ENCODE assay signal across 10 cellular contexts in the genomic region with DNA sequence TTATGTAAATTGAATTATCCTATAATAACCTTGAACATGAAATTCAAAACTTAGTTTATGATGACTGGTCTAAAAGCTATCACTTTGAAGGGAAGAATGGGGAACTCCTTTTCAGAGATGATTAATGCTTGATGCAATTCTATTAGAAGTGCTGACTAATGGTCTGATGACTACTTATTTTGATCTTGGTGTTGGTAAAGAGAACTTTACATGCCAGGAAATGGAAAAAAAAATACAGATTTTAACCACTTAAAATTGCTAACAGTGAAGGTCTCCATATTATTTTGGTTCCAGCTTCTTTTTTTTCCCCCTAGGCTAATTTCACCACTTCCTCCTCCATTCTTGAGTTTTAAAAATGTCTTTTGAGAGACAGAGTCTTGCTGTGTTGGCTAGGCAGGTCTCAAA. TPM values are rescaled to one million over a fixed set of nuclear protein-coding genes. Genes with fewer than 3 reads are reported as not detected.
DNase-seq lines count a peak whose midpoint lies in the region; ATAC-seq and TF ChIP-seq lines count a peak whose summit lies in the region.
"Had no signal": no experiment of that assay in that cellular context is flagged by ENCODE, and none has a peak within 500 bp of the region (broad histone marks: within the 10 kb centered on the region; RNA-seq: fewer than 3 reads in every experiment).

No MANE protein-coding gene starts in this region.

- in situ Hi-C loops in ACHN (cut with HindIII; ENCODE audit: low pct_ligation_motif_present, low pct_unique_long_range_greater_than_20kb, low sequenced_read_pairs) = no loop called here

- H3K27me3 Mint-ChIP-seq in activated CD8-positive, alpha-beta T cell treated with anti-CD3 and anti-CD28 coated beads, Interleukin-2, amount 10 ng/mL, durations not matched to agents 7 days and 5 days (ENCODE audit: low read depth) = no peaks in the 10 kb centered on the region
- H3K27me3 Mint-ChIP-seq in immature natural killer cell (ENCODE audit: low read depth in 3 of 3) = peaks cover 0 to 6% (median 2%) of the 10 kb centered on the region in 3 donors

- TF ChIP-seq CTCF in coronary artery (IDR thresholded peaks at IDR 0.05) = no peak
- no peak for TF ChIP-seq CTCF in vagina (IDR thresholded peaks at IDR 0.05)

- H3K9me3 Mint-ChIP-seq in activated CD8-positive, alpha-beta T cell treated with anti-CD3 and anti-CD28 coated beads, Interleukin-2, amount 10 ng/mL, durations not matched to agents 7 days and 5 days (ENCODE audit: insufficient read depth) = no peaks in the 10 kb centered on the region
- no peaks in the 10 kb centered on the region for H3K9me3 Mint-ChIP-seq in immature natural killer cell

- no peak overlapping the region for H3K4me3 ChIP-seq in coronary artery
- no peak overlapping the region for H3K4me3 ChIP-seq in vagina
- H3K4me3 ChIP-seq: colonic mucosa had no signal

- ATAC-seq in HG02610 (IDR thresholded peaks at IDR 0.05; ENCODE audit: unreplicated experiment) = peak; percentile 37
- ATAC-seq in activated CD8-positive, alpha-beta T cell treated with anti-CD3 and anti-CD28 coated beads, Interleukin-2, amount 10 ng/mL, durations not matched to agents 7 days and 5 days = no peak

- no peaks in the 10 kb centered on the region for H3K4me1 ChIP-seq in vagina

- CTCF ChIA-PET in activated CD8-positive, alpha-beta T cell treated with anti-CD3 and anti-CD28 coated beads, Interleukin-2, amount 10 ng/mL, durations not matched to agents 7 days and 5 days (lab: Charles Lee) = interaction anchor here (1.0 to 3.4 kb wide), 4 partner anchors 21 to 123 kb away, joined by 4 to 20 read pairs (median 5); no protein-coding TSS in a partner anchor

- H3K4me1 Mint-ChIP-seq in activated CD8-positive, alpha-beta T cell treated with anti-CD3 and anti-CD28 coated beads, Interleukin-2, amount 10 ng/mL, durations not matched to agents 7 days and 5 days (ENCODE audit: low read depth) = peaks cover 65% of the 10 kb centered on the region
- H3K4me1 Mint-ChIP-seq in immature natural killer cell = peaks cover 65 to 79% of the 10 kb centered on the region in 2 donors

- no peaks in the 10 kb centered on the region for H3K9me3 ChIP-seq in vagina
- H3K9me3 ChIP-seq: colonic mucosa had no signal

- intact Hi-C loops in vagina (cut with DNase I) = no loop called here

- TF ChIP-seq POLR2A in vagina (IDR thresholded peaks at IDR 0.05) = no peak

- no peak overlapping the region for H3K4me3 Mint-ChIP-seq in activated CD8-positive, alpha-beta T cell treated with anti-CD3 and anti-CD28 coated beads, Interleukin-2, amount 10 ng/mL, durations not matched to agents 7 days and 5 days
- H3K4me3 Mint-ChIP-seq in immature natural killer cell = peak overlapping the region in 2 of 5 donors; percentile 49 to 52

- DNase-seq in ACHN (peak; percentile 24), immature natural killer cell (no peak), coronary artery (ENCODE audit: low spot score) (no peak), NCI-H1417 treated with DMSO at 0.1 percent for 48 hours (lab: John Stamatoyannopoulos, UW) (no peak), vagina (ENCODE audit: extremely low spot score in 2 of 2) (no peak)
- no peak for DNase-seq in activated CD8-positive, alpha-beta T cell treated with anti-CD3 and anti-CD28 coated beads, Interleukin-2, amount 10 ng/mL, durations not matched to agents 7 days and 5 days
- DNase-seq in stimulated activated CD4-positive, alpha-beta T cell treated with anti-CD3 and anti-CD28 coated beads, Interleukin-2, amount 100 ng/mL, for 48 hours = no peak
- DNase-seq: colonic mucosa, right cardiac atrium had no signal

- peak overlapping the region; percentile 39 for H3K27ac Mint-ChIP-seq in activated CD8-positive, alpha-beta T cell treated with anti-CD3 and anti-CD28 coated beads, Interleukin-2, amount 10 ng/mL, durations not matched to agents 7 days and 5 days
- H3K27ac Mint-ChIP-seq in immature natural killer cell = peak overlapping the region; percentile 63 to 91 (median 78)

- no peaks in the 10 kb centered on the region for H3K36me3 ChIP-seq in vagina
- H3K36me3 ChIP-seq: colonic mucosa had no signal

- H3K27ac ChIP-seq in coronary artery = no peak overlapping the region
- H3K27ac ChIP-seq in vagina = no peak overlapping the region
- H3K27ac ChIP-seq: colonic mucosa had no signal

- H3K36me3 Mint-ChIP-seq in activated CD8-positive, alpha-beta T cell treated with anti-CD3 and anti-CD28 coated beads, Interleukin-2, amount 10 ng/mL, durations not matched to agents 7 days and 5 days (ENCODE audit: low read depth) = peaks cover 2% of the 10 kb centered on the region
- no peaks in the 10 kb centered on the region for H3K36me3 Mint-ChIP-seq in immature natural killer cell

- H3K27me3 ChIP-seq in vagina = no peaks in the 10 kb centered on the region
- H3K27me3 ChIP-seq: colonic mucosa had no signal

- POLR2A ChIA-PET in activated CD8-positive, alpha-beta T cell treated with anti-CD3 and anti-CD28 coated beads, Interleukin-2, amount 10 ng/mL, durations not matched to agents 7 days and 5 days (lab: Charles Lee) = interaction anchor here (0.7 kb wide), 1 partner anchor 26 kb away, joined by 3 read pairs; no protein-coding TSS in a partner anchor

RNA-seq across cellular contexts. Expression of a gene that starts 22.9 kb away (rescaled TPM):
- total RNA-seq in activated CD8-positive, alpha-beta T cell treated with anti-CD3 and anti-CD28 coated beads, Interleukin-2, amount 10 ng/mL, durations not matched to agents 7 days and 5 days = 10 to 100 TPM; 72.8 to 76.5 TPM
- 100 to 1,000 TPM in 2 of 3 donors, 10 to 100 TPM in 1; 99.8 to 142 (median 126) TPM for polyA plus RNA-seq in immature natural killer cell
- total RNA-seq in vagina = 58.4 TPM
